Comparison of ENCODE assay signal across 1 cellular context in the genomic region with DNA sequence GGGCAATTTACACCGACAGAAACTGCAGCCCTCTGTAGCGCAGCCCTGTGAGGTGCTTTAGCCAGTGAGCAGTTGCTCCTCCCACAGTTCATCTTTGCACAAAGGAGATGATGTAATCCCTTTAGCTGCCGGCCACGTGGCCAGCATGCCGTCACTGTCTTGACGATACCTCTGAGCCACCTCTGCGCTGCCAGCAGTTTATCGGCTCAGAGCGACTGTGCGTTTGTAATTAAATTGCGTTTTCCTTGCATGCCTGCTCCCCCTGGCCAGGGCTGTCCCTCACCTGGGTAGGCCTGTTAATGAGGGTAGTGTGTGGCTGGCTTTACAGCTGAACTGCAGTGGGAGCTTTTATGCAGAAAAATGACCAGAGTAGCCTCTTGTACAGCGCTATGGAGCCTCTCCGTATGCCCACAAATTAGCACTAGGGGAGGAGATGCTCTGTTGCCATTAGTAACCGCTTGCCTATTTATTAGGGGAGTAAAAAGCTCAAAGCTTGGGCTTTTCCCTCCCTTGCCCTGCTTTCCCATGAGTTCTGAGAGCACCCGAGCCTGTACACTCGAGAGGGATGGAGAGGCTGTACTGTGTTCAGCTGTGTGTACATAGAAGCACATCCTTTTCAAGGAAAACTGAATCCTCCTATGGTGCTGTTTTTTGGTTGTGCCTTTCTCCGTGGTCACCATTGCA.
A peak's percentile ranks its signal among the peaks of the same experiment; 100 is the strongest.
TF ChIP-seq lines count a peak whose summit lies in the region.

No MANE protein-coding gene starts in this region.

TF ChIP-seq in K562, 482 proteins besides CTCF, POLR2A, EP300 and RAD21 (continued from another document and continues in another):
- TF ChIP-seq, protein P1, sequence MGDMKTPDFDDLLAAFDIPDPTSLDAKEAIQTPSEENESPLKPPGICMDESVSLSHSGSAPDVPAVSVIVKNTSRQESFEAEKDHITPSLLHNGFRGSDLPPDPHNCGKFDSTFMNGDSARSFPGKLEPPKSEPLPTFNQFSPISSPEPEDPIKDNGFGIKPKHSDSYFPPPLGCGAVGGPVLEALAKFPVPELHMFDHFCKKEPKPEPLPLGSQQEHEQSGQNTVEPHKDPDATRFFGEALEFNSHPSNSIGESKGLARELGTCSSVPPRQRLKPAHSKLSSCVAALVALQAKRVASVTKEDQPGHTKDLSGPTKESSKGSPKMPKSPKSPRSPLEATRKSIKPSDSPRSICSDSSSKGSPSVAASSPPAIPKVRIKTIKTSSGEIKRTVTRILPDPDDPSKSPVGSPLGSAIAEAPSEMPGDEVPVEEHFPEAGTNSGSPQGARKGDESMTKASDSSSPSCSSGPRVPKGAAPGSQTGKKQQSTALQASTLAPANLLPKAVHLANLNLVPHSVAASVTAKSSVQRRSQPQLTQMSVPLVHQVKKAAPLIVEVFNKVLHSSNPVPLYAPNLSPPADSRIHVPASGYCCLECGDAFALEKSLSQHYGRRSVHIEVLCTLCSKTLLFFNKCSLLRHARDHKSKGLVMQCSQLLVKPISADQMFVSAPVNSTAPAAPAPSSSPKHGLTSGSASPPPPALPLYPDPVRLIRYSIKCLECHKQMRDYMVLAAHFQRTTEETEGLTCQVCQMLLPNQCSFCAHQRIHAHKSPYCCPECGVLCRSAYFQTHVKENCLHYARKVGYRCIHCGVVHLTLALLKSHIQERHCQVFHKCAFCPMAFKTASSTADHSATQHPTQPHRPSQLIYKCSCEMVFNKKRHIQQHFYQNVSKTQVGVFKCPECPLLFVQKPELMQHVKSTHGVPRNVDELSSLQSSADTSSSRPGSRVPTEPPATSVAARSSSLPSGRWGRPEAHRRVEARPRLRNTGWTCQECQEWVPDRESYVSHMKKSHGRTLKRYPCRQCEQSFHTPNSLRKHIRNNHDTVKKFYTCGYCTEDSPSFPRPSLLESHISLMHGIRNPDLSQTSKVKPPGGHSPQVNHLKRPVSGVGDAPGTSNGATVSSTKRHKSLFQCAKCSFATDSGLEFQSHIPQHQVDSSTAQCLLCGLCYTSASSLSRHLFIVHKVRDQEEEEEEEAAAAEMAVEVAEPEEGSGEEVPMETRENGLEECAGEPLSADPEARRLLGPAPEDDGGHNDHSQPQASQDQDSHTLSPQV (IDR thresholded peaks at IDR 0.05): peak; percentile 69
- TF ChIP-seq, protein P2, sequence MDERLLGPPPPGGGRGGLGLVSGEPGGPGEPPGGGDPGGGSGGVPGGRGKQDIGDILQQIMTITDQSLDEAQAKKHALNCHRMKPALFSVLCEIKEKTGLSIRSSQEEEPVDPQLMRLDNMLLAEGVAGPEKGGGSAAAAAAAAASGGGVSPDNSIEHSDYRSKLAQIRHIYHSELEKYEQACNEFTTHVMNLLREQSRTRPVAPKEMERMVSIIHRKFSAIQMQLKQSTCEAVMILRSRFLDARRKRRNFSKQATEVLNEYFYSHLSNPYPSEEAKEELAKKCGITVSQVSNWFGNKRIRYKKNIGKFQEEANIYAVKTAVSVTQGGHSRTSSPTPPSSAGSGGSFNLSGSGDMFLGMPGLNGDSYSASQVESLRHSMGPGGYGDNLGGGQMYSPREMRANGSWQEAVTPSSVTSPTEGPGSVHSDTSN (CRISPR knock-in tag; IDR thresholded peaks at IDR 0.05; ENCODE audit: low read depth): no peak
- TF ChIP-seq, protein P2 (tag; conservative IDR thresholded peaks at IDR 0.05; ENCODE audit: low read depth): no peak
- TF ChIP-seq ZNF3 (CRISPR knock-in tag; IDR thresholded peaks at IDR 0.05) (no peak), STAG1 (CRISPR knock-in tag; IDR thresholded peaks at IDR 0.05; ENCODE audit: borderline replicate concordance) (peak; percentile 33; the same call in 1 of the 2 replicates), KHSRP (IDR thresholded peaks at IDR 0.05) (no peak), BDP1 (IDR thresholded peaks at IDR 0.05; ENCODE audit: insufficient read depth, insufficient read length) (no peak), ZNF12 (CRISPR knock-in tag; IDR thresholded peaks at IDR 0.05) (peak; percentile 35; the same call in 1 of the 2 replicates), CEBPG (CRISPR knock-in tag; IDR thresholded peaks at IDR 0.05) (peak; percentile 74), CEBPG (tag; conservative IDR thresholded peaks at IDR 0.05 in 1 of 2, IDR thresholded peaks at IDR 0.05 in 1 of 2) (peak; percentile 82 to 87), ZNF197 (CRISPR knock-in tag; IDR thresholded peaks at IDR 0.05; ENCODE audit: low read depth) (no peak), STAT5A (IDR thresholded peaks at IDR 0.05; ENCODE audit: borderline replicate concordance, low read length) (no peak), ZNF583 (CRISPR knock-in tag; IDR thresholded peaks at IDR 0.05) (peak; percentile 62; the same call in 1 of the 2 replicates), RBM25 (IDR thresholded peaks at IDR 0.05; ENCODE audit: low read depth, low read length, severe bottlenecking) (no peak), HMG20A (CRISPR knock-in tag; conservative IDR thresholded peaks at IDR 0.05) (no peak), KLF13 (tag; IDR thresholded peaks at IDR 0.05; ENCODE audit: borderline replicate concordance, low read depth) (no peak), GTF2A2 (tag; IDR thresholded peaks at IDR 0.05) (no peak), SREBF2 (CRISPR knock-in tag; IDR thresholded peaks at IDR 0.05) (no peak), ZNF354B (CRISPR knock-in tag; IDR thresholded peaks at IDR 0.05) (no peak), ILF3 (IDR thresholded peaks at IDR 0.05; ENCODE audit: borderline replicate concordance) (no peak), TAL1 (IDR thresholded peaks at IDR 0.05) (no peak), NFIC (IDR thresholded peaks at IDR 0.05) (no peak), KAT7 (CRISPR knock-in tag; IDR thresholded peaks at IDR 0.05; ENCODE audit: borderline replicate concordance) (no peak), TRIM24 (IDR thresholded peaks at IDR 0.05) (peak in 1 of 2 experiments; percentile 45; a peak in 1 of 4 replicates), FOXK1 (CRISPR knock-in tag; IDR thresholded peaks at IDR 0.05; ENCODE audit: borderline replicate concordance) (peak; percentile 68; the same call in 1 of the 2 replicates), STAT5B (CRISPR knock-in tag; IDR thresholded peaks at IDR 0.05) (no peak), TCF7L2 (IDR thresholded peaks at IDR 0.05; ENCODE audit: low read depth, low read length) (no peak), ZNF695 (CRISPR knock-in tag; IDR thresholded peaks at IDR 0.05) (no peak), ZZZ3 (IDR thresholded peaks at IDR 0.05) (no peak)
- TF ChIP-seq, protein P3, sequence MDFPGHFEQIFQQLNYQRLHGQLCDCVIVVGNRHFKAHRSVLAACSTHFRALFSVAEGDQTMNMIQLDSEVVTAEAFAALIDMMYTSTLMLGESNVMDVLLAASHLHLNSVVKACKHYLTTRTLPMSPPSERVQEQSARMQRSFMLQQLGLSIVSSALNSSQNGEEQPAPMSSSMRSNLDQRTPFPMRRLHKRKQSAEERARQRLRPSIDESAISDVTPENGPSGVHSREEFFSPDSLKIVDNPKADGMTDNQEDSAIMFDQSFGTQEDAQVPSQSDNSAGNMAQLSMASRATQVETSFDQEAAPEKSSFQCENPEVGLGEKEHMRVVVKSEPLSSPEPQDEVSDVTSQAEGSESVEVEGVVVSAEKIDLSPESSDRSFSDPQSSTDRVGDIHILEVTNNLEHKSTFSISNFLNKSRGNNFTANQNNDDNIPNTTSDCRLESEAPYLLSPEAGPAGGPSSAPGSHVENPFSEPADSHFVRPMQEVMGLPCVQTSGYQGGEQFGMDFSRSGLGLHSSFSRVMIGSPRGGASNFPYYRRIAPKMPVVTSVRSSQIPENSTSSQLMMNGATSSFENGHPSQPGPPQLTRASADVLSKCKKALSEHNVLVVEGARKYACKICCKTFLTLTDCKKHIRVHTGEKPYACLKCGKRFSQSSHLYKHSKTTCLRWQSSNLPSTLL (IDR thresholded peaks at IDR 0.05): no peak
- TF ChIP-seq, protein P4, sequence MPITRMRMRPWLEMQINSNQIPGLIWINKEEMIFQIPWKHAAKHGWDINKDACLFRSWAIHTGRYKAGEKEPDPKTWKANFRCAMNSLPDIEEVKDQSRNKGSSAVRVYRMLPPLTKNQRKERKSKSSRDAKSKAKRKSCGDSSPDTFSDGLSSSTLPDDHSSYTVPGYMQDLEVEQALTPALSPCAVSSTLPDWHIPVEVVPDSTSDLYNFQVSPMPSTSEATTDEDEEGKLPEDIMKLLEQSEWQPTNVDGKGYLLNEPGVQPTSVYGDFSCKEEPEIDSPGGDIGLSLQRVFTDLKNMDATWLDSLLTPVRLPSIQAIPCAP (CRISPR knock-in tag; IDR thresholded peaks at IDR 0.05; ENCODE audit: borderline replicate concordance): no peak
- TF ChIP-seq, protein P5, sequence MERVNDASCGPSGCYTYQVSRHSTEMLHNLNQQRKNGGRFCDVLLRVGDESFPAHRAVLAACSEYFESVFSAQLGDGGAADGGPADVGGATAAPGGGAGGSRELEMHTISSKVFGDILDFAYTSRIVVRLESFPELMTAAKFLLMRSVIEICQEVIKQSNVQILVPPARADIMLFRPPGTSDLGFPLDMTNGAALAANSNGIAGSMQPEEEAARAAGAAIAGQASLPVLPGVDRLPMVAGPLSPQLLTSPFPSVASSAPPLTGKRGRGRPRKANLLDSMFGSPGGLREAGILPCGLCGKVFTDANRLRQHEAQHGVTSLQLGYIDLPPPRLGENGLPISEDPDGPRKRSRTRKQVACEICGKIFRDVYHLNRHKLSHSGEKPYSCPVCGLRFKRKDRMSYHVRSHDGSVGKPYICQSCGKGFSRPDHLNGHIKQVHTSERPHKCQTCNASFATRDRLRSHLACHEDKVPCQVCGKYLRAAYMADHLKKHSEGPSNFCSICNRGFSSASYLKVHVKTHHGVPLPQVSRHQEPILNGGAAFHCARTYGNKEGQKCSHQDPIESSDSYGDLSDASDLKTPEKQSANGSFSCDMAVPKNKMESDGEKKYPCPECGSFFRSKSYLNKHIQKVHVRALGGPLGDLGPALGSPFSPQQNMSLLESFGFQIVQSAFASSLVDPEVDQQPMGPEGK (CRISPR knock-in tag; IDR thresholded peaks at IDR 0.05; ENCODE audit: borderline replicate concordance): no peak
- TF ChIP-seq, protein P6, sequence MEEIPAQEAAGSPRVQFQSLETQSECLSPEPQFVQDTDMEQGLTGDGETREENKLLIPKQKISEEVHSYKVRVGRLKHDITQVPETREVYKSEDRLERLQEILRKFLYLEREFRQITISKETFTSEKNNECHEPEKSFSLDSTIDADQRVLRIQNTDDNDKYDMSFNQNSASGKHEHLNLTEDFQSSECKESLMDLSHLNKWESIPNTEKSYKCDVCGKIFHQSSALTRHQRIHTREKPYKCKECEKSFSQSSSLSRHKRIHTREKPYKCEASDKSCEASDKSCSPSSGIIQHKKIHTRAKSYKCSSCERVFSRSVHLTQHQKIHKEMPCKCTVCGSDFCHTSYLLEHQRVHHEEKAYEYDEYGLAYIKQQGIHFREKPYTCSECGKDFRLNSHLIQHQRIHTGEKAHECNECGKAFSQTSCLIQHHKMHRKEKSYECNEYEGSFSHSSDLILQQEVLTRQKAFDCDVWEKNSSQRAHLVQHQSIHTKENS (CRISPR knock-in tag; IDR thresholded peaks at IDR 0.05): no peak
- TF ChIP-seq, protein P7, sequence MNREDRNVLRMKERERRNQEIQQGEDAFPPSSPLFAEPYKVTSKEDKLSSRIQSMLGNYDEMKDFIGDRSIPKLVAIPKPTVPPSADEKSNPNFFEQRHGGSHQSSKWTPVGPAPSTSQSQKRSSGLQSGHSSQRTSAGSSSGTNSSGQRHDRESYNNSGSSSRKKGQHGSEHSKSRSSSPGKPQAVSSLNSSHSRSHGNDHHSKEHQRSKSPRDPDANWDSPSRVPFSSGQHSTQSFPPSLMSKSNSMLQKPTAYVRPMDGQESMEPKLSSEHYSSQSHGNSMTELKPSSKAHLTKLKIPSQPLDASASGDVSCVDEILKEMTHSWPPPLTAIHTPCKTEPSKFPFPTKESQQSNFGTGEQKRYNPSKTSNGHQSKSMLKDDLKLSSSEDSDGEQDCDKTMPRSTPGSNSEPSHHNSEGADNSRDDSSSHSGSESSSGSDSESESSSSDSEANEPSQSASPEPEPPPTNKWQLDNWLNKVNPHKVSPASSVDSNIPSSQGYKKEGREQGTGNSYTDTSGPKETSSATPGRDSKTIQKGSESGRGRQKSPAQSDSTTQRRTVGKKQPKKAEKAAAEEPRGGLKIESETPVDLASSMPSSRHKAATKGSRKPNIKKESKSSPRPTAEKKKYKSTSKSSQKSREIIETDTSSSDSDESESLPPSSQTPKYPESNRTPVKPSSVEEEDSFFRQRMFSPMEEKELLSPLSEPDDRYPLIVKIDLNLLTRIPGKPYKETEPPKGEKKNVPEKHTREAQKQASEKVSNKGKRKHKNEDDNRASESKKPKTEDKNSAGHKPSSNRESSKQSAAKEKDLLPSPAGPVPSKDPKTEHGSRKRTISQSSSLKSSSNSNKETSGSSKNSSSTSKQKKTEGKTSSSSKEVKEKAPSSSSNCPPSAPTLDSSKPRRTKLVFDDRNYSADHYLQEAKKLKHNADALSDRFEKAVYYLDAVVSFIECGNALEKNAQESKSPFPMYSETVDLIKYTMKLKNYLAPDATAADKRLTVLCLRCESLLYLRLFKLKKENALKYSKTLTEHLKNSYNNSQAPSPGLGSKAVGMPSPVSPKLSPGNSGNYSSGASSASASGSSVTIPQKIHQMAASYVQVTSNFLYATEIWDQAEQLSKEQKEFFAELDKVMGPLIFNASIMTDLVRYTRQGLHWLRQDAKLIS (CRISPR knock-in tag; IDR thresholded peaks at IDR 0.05): no peak
- TF ChIP-seq, protein P8, sequence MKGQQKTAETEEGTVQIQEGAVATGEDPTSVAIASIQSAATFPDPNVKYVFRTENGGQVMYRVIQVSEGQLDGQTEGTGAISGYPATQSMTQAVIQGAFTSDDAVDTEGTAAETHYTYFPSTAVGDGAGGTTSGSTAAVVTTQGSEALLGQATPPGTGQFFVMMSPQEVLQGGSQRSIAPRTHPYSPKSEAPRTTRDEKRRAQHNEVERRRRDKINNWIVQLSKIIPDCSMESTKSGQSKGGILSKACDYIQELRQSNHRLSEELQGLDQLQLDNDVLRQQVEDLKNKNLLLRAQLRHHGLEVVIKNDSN (CRISPR knock-in tag; IDR thresholded peaks at IDR 0.05): peak; percentile 85
- TF ChIP-seq, protein P9, sequence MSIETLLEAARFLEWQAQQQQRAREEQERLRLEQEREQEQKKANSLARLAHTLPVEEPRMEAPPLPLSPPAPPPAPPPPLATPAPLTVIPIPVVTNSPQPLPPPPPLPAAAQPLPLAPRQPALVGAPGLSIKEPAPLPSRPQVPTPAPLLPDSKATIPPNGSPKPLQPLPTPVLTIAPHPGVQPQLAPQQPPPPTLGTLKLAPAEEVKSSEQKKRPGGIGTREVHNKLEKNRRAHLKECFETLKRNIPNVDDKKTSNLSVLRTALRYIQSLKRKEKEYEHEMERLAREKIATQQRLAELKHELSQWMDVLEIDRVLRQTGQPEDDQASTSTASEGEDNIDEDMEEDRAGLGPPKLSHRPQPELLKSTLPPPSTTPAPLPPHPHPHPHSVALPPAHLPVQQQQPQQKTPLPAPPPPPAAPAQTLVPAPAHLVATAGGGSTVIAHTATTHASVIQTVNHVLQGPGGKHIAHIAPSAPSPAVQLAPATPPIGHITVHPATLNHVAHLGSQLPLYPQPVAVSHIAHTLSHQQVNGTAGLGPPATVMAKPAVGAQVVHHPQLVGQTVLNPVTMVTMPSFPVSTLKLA (conservative IDR thresholded peaks at IDR 0.05): peak; percentile 62 to 72
